Comparison of ENCODE assay signal across 16 cellular contexts in genomic region chr10:112913661-112914287, GRCh38. TPM values are rescaled to one million over a fixed set of nuclear protein-coding genes. Genes with fewer than 3 reads are reported as not detected.
DNase-seq lines count a peak whose midpoint lies in the region; ATAC-seq and TF ChIP-seq lines count a peak whose summit lies in the region.
"Had no signal": no experiment of that assay in that cellular context is flagged by ENCODE, and none has a peak within 500 bp of the region (broad histone marks: within the 10 kb centered on the region; RNA-seq: fewer than 3 reads in every experiment).

No MANE protein-coding gene starts in this region.

- H3K9ac ChIP-seq in GM23248: no peak overlapping the region
- no peak overlapping the region for H3K9ac ChIP-seq in SK-N-SH
- H3K9ac ChIP-seq: BLaER1 treated with 17β-estradiol and CSF1 and Interleukin-3, amounts not matched to agents 10 nM and 100 nM had no signal

- TF ChIP-seq EP300 in SK-N-SH (IDR thresholded peaks at IDR 0.05; ENCODE audit: borderline replicate concordance in 1 of 2, low read depth in 1 of 2, low read length in 1 of 2): no peak

- H3K36me3 ChIP-seq in ACC112 (ENCODE audit: insufficient read depth, low read length) (no peaks in the 10 kb centered on the region), GM23248 (ENCODE audit: low read depth) (no peaks in the 10 kb centered on the region), ascending aorta (no peaks in the 10 kb centered on the region), SK-N-SH (replicated peaks in 1 of 2; ENCODE audit: control insufficient read depth in 1 of 2, insufficient read depth in 2 of 2, low read length in 1 of 2) (no peaks in the 10 kb centered on the region)
- H3K36me3 ChIP-seq: BLaER1 treated with 17β-estradiol and CSF1 and Interleukin-3, amounts not matched to agents 10 nM and 100 nM had no signal

- H3F3A ChIP-seq in GM23248 (ENCODE audit: insufficient read depth) (peaks cover 19% of the 10 kb centered on the region), SK-N-SH (replicated peaks; ENCODE audit: insufficient read depth) (no peaks in the 10 kb centered on the region)

- H3K27ac ChIP-seq in ACC112 (ENCODE audit: low read depth, low read length) (peak overlapping the region; percentile 57), GM23248 (no peak overlapping the region), ascending aorta (no peak overlapping the region), SK-N-SH (ENCODE audit: low read depth in 2 of 2, low read length in 1 of 2) (no peak overlapping the region)
- H3K27ac ChIP-seq: BLaER1 treated with 17β-estradiol and CSF1 and Interleukin-3, amounts not matched to agents 10 nM and 100 nM; SK-N-MC had no signal

- CTCF ChIA-PET in SK-N-SH (lab: Yijun Ruan, JAX): interaction anchor here (1.0 kb wide), 1 partner anchor 215 kb away, joined by 3 read pairs; no protein-coding TSS in a partner anchor

- no peak for TF ChIP-seq CTCF in ascending aorta (IDR thresholded peaks at IDR 0.05)
- no peak for TF ChIP-seq CTCF in SK-N-SH (IDR thresholded peaks at IDR 0.05)

- POLR2A ChIA-PET in SK-N-SH (lab: Yijun Ruan, JAX): no interaction called here

- no peaks in the 10 kb centered on the region for H3K9me2 ChIP-seq in GM23248 (ENCODE audit: insufficient read depth)
- H3K9me2 ChIP-seq in SK-N-SH: no peaks in the 10 kb centered on the region

- peaks cover 25% of the 10 kb centered on the region for H3K4me1 ChIP-seq in ACC112 (ENCODE audit: control insufficient read depth, insufficient read depth, low read length, unreplicated experiment)
- peaks cover 7% of the 10 kb centered on the region; the same call in 1 of the 2 replicates for H3K4me1 ChIP-seq in GM23248 (ENCODE audit: insufficient read depth)
- no peaks in the 10 kb centered on the region for H3K4me1 ChIP-seq in ascending aorta
- H3K4me1 ChIP-seq in SK-N-SH (ENCODE audit: control insufficient read depth in 1 of 2, insufficient read depth in 2 of 2, low read depth in 1 of 2, low read length in 1 of 2): no peaks in the 10 kb centered on the region

- no peak for TF ChIP-seq RAD21 in SK-N-SH (IDR thresholded peaks at IDR 0.05; ENCODE audit: low read length)

- in situ Hi-C loops in GM23248 (cut with MboI): no loop called here

- H2AFZ ChIP-seq in ACC112 (ENCODE audit: low read length, unreplicated experiment) (no peak overlapping the region), GM23248 (no peak overlapping the region), SK-N-SH (ENCODE audit: low read depth) (no peak overlapping the region)

- peak; percentile 63 for ATAC-seq in left lobe of liver

- intact Hi-C loops in ascending aorta (cut with DNase I): no loop called here

- H3K27me3 ChIP-seq in ACC112 (ENCODE audit: insufficient read depth, low read length) (no peaks in the 10 kb centered on the region), GM23248 (replicated peaks; ENCODE audit: insufficient read depth) (no peaks in the 10 kb centered on the region), ascending aorta (no peaks in the 10 kb centered on the region), SK-N-SH (ENCODE audit: insufficient read depth) (no peaks in the 10 kb centered on the region)
- H3K27me3 ChIP-seq: BLaER1 treated with 17β-estradiol and CSF1 and Interleukin-3, amounts not matched to agents 10 nM and 100 nM had no signal

- H3K4me2 ChIP-seq in GM23248 (ENCODE audit: unreplicated experiment): peak overlapping the region; percentile 7
- no peak overlapping the region for H3K4me2 ChIP-seq in SK-N-SH
- H3K4me2 ChIP-seq: BLaER1 treated with 17β-estradiol and CSF1 and Interleukin-3, amounts not matched to agents 10 nM and 100 nM had no signal

- 89 to 92% methylated on average over 9 of the region's 9 CpGs for WGBS in GM23248 (ENCODE audit: low coverage in 1 of 2, low lambda C conversion rate in 2 of 2, missing lambda C conversion rate in 2 of 2), 2 experiments
- WGBS in SK-N-SH (ENCODE audit: low lambda C conversion rate): 92% methylated on average over 9 of the region's 9 CpGs

- no peak for DNase-seq in GM23248
- peak; percentile 42 to 61 for DNase-seq in NOMO-1 (lab: John Stamatoyannopoulos, UW; ENCODE audit: unreplicated experiment in 2 of 2)
- no peak for DNase-seq in left lobe of liver (ENCODE audit: low spot score)
- DNase-seq in ascending aorta (ENCODE audit: low spot score in 2 of 2): no peak
- DNase-seq in glomerular visceral epithelial cell (ENCODE audit: extremely low spot score): no peak
- no peak for DNase-seq in SK-N-SH
- DNase-seq: DMS 273 treated with DMSO at 0.1 percent for 48 hours, HCEC 1CT, NCI-H1930, NCI-H2171, NCI-H446 treated with DMSO at 0.1 percent for 48 hours, NCI-H748 treated with DMSO at 0.1 percent for 48 hours, T-helper 2 cell had no signal

- H3K79me2 ChIP-seq in ACC112 (ENCODE audit: control insufficient read depth, insufficient read depth, low read length, unreplicated experiment) (no peaks in the 10 kb centered on the region), GM23248 (ENCODE audit: insufficient read depth) (no peaks in the 10 kb centered on the region), SK-N-SH (ENCODE audit: insufficient read depth) (no peaks in the 10 kb centered on the region)

- H4K20me1 ChIP-seq in GM23248 (ENCODE audit: insufficient read depth) (no peaks in the 10 kb centered on the region), SK-N-SH (ENCODE audit: insufficient read depth) (no peaks in the 10 kb centered on the region)
- H4K20me1 ChIP-seq: BLaER1 treated with 17β-estradiol and CSF1 and Interleukin-3, amounts not matched to agents 10 nM and 100 nM had no signal

- H3K4me3 ChIP-seq in ACC112 (ENCODE audit: low read depth, low read length): no peak overlapping the region
- no peak overlapping the region for H3K4me3 ChIP-seq in GM23248
- no peak overlapping the region for H3K4me3 ChIP-seq in ascending aorta
- no peak overlapping the region for H3K4me3 ChIP-seq in SK-N-SH (ENCODE audit: low read depth in 2 of 2, low read length in 1 of 2)
- H3K4me3 ChIP-seq: BLaER1 treated with 17β-estradiol and CSF1 and Interleukin-3, amounts not matched to agents 10 nM and 100 nM; SK-N-MC had no signal

- no peaks in the 10 kb centered on the region for H3K9me3 ChIP-seq in GM23248 (ENCODE audit: low read depth)
- H3K9me3 ChIP-seq in ascending aorta: no peaks in the 10 kb centered on the region
- no peaks in the 10 kb centered on the region for H3K9me3 ChIP-seq in SK-N-SH
- H3K9me3 ChIP-seq: BLaER1 treated with 17β-estradiol and CSF1 and Interleukin-3, amounts not matched to agents 10 nM and 100 nM had no signal

TF ChIP-seq in SK-N-SH, 30 proteins besides CTCF, POLR2A, EP300 and RAD21 (continues in another document):
- TF ChIP-seq TEAD4 (IDR thresholded peaks at IDR 0.05; ENCODE audit: borderline replicate concordance, insufficient read depth) (no peak), IRF3 (IDR thresholded peaks at IDR 0.05; ENCODE audit: low read depth, low read length) (no peak), GABPA (IDR thresholded peaks at IDR 0.05; ENCODE audit: low read depth) (no peak), ELF1 (IDR thresholded peaks at IDR 0.05) (no peak), USF2 (IDR thresholded peaks at IDR 0.05; ENCODE audit: borderline replicate concordance, low read depth, low read length) (no peak), EZH2phosphoT487 (IDR thresholded peaks at IDR 0.05; ENCODE audit: borderline replicate concordance, low read depth) (no peak), NRF1 (IDR thresholded peaks at IDR 0.05; ENCODE audit: low read depth, low read length) (no peak), MXI1 (IDR thresholded peaks at IDR 0.05; ENCODE audit: low read depth, low read length) (no peak)

RNA-seq across cellular contexts. Expression of gene TCF7L2, which starts 36.3 kb away (rescaled TPM):
- total RNA-seq in GM23248 (2014; rRNA removed; shearing (Covaris generic)): 4.2 and 6.2 TPM in 2 replicates
- polyA plus RNA-seq in GM23248 (2016; fragmentation: Nextera tagmentation; extraction: Ambion mirVana): 18.2 and 19.3 TPM in 2 replicates
- 18.7 TPM for total RNA-seq in left lobe of liver
- total RNA-seq in ascending aorta: 8.2 TPM
- 5.8 and 10.2 TPM in 2 replicates for polyA plus RNA-seq in SK-N-SH (2012; rRNA removed)
- 6.9 and 8.6 TPM in 2 replicates for polyA plus RNA-seq in SK-N-SH (2012; cell fraction: cytosol; rRNA removed)
- polyA plus RNA-seq in SK-N-SH (2012; cell fraction: nucleus; rRNA removed): 20.2 and 22.4 TPM in 2 replicates

Comparison
In these comparisons a context has a peak if more than half of its experiments do, and no peak if none do; other contexts are left out.
1. DNase-seq: peak in NOMO-1 (2 of 2); none in GM23248 (single experiment), left lobe of liver (single experiment), ascending aorta (0 of 2), glomerular visceral epithelial cell (single experiment) and SK-N-SH (single experiment).